In genomic region chr5:93717162-93717561, GRCh38 we compare ENCODE assay signal across 11 cellular contexts. TPM values are rescaled to one million over a fixed set of nuclear protein-coding genes. Genes with fewer than 3 reads are reported as not detected.
DNase-seq lines count a peak whose midpoint lies in the region; ATAC-seq, FAIRE-seq and TF ChIP-seq lines count a peak whose summit lies in the region.
"Had no signal": no experiment of that assay in that cellular context is flagged by ENCODE, and none has a peak within 500 bp of the region (broad histone marks: within the 10 kb centered on the region; RNA-seq: fewer than 3 reads in every experiment).

No MANE protein-coding gene starts in this region.

- H3K36me3 Mint-ChIP-seq in activated T-cell treated with anti-CD3 and anti-CD28 coated beads, Interleukin-2, amount 50 U/mL, for 72 hours (ENCODE audit: insufficient read depth in 2 of 2), result no peaks in the 10 kb centered on the region
- no peaks in the 10 kb centered on the region for H3K36me3 Mint-ChIP-seq in activated naive CD4-positive, alpha-beta T cell treated with anti-CD3 and anti-CD28 coated beads, Interleukin-2, amount 10 ng/mL, durations not matched to agents 7 days and 5 days

- H3K4me3 Mint-ChIP-seq in activated T-cell treated with anti-CD3 and anti-CD28 coated beads, Interleukin-2, amount 50 U/mL, for 72 hours, result no peak overlapping the region
- no peak overlapping the region for H3K4me3 Mint-ChIP-seq in activated naive CD4-positive, alpha-beta T cell treated with anti-CD3 and anti-CD28 coated beads, Interleukin-2, amount 10 ng/mL, durations not matched to agents 7 days and 5 days

- no peak overlapping the region for H3K27ac ChIP-seq in mesenchymal stem cell (ENCODE audit: low read length, poor library complexity, severe bottlenecking)
- H3K27ac ChIP-seq: adrenal gland, parathyroid adenoma had no signal

- H3K27ac Mint-ChIP-seq in activated T-cell treated with anti-CD3 and anti-CD28 coated beads, Interleukin-2, amount 50 U/mL, for 72 hours, result no peak overlapping the region
- H3K27ac Mint-ChIP-seq in activated naive CD4-positive, alpha-beta T cell treated with anti-CD3 and anti-CD28 coated beads, Interleukin-2, amount 10 ng/mL, durations not matched to agents 7 days and 5 days, result no peak overlapping the region

- no peak overlapping the region for H3K14ac ChIP-seq in mesenchymal stem cell (ENCODE audit: low read length in 2 of 2)

- ATAC-seq in HG02571 (IDR thresholded peaks at IDR 0.05; ENCODE audit: unreplicated experiment) (no peak), GM19324 (IDR thresholded peaks at IDR 0.05; ENCODE audit: low FRiP score, unreplicated experiment) (no peak)
- ATAC-seq in activated T-cell treated with anti-CD3 and anti-CD28 coated beads, Interleukin-2, amount 50 U/mL, for 72 hours (replicated peaks in 1 of 2), result no peak

- no peaks in the 10 kb centered on the region for H3K79me1 ChIP-seq in mesenchymal stem cell (replicated peaks; ENCODE audit: low read length, poor library complexity, severe bottlenecking)

- H3K23ac ChIP-seq in mesenchymal stem cell (ENCODE audit: low read length in 2 of 2), result no peak overlapping the region

- WGBS in mesenchymal stem cell, result 90% methylated on average over 3 of the region's 4 CpGs

- no peak for TF ChIP-seq CTCF in bronchial epithelial cell (IDR thresholded peaks at IDR 0.05; ENCODE audit: insufficient read depth, low read length, severe bottlenecking)

- CTCF ChIA-PET in activated naive CD4-positive, alpha-beta T cell treated with anti-CD3 and anti-CD28 coated beads, Interleukin-2, amount 10 ng/mL, durations not matched to agents 7 days and 5 days (lab: Charles Lee), result no interaction called here

- H3K4me2 ChIP-seq in mesenchymal stem cell (ENCODE audit: low read length, poor library complexity, severe bottlenecking), result no peak overlapping the region

- peaks cover 8% of the 10 kb centered on the region for H3K4me1 Mint-ChIP-seq in activated T-cell treated with anti-CD3 and anti-CD28 coated beads, Interleukin-2, amount 50 U/mL, for 72 hours (ENCODE audit: low read depth)
- H3K4me1 Mint-ChIP-seq in activated naive CD4-positive, alpha-beta T cell treated with anti-CD3 and anti-CD28 coated beads, Interleukin-2, amount 10 ng/mL, durations not matched to agents 7 days and 5 days, result peaks cover 8% of the 10 kb centered on the region

- H3K27me3 ChIP-seq in bronchial epithelial cell (ENCODE audit: control insufficient read depth, insufficient read depth, low read length), result no peaks in the 10 kb centered on the region
- H3K27me3 ChIP-seq in mesenchymal stem cell (ENCODE audit: control insufficient read depth in 1 of 2, insufficient read depth in 1 of 2, low read length in 2 of 2), result no peaks in the 10 kb centered on the region
- H3K27me3 ChIP-seq: adrenal gland had no signal

- no peak overlapping the region for H3K4ac ChIP-seq in mesenchymal stem cell (ENCODE audit: low read depth in 1 of 2, low read length in 2 of 2)

- H3K27me3 Mint-ChIP-seq in activated T-cell treated with anti-CD3 and anti-CD28 coated beads, Interleukin-2, amount 50 U/mL, for 72 hours (ENCODE audit: low read depth), result no peaks in the 10 kb centered on the region
- no peaks in the 10 kb centered on the region for H3K27me3 Mint-ChIP-seq in activated naive CD4-positive, alpha-beta T cell treated with anti-CD3 and anti-CD28 coated beads, Interleukin-2, amount 10 ng/mL, durations not matched to agents 7 days and 5 days

- no peak for FAIRE-seq in bronchial epithelial cell (lab: Jason Lieb, UNC)

- no peak overlapping the region for H4K91ac ChIP-seq in mesenchymal stem cell (ENCODE audit: low read length)

- no peak overlapping the region for H2AK5ac ChIP-seq in mesenchymal stem cell (ENCODE audit: low read length, severe bottlenecking)

- H2BK120ac ChIP-seq in mesenchymal stem cell (ENCODE audit: low read depth, low read length), result no peak overlapping the region

- DNase-seq in EH (ENCODE audit: low read depth), result peak; percentile 27
- DNase-seq in NCI-H2227 (lab: John Stamatoyannopoulos, UW; ENCODE audit: unreplicated experiment), result peak; percentile 26
- peak; percentile 10 for DNase-seq in bronchial epithelial cell (ENCODE audit: low read depth)
- DNase-seq in mesenchymal stem cell, result peak; percentile 19
- no peak for DNase-seq in activated T-cell treated with anti-CD3 and anti-CD28 coated beads, Interleukin-2, amount 50 U/mL, for 72 hours
- no peak for DNase-seq in activated naive CD4-positive, alpha-beta T cell treated with anti-CD3 and anti-CD28 coated beads, Interleukin-2, amount 10 ng/mL, durations not matched to agents 7 days and 5 days
- DNase-seq: NCI-H1092 treated with DMSO at 0.1 percent for 48 hours had no signal

- H2BK15ac ChIP-seq in mesenchymal stem cell (ENCODE audit: low read depth, poor library complexity, severe bottlenecking), result no peak overlapping the region

- no peaks in the 10 kb centered on the region for H3K36me3 ChIP-seq in bronchial epithelial cell (ENCODE audit: control insufficient read depth, insufficient read depth, low read length)
- no peaks in the 10 kb centered on the region for H3K36me3 ChIP-seq in mesenchymal stem cell (ENCODE audit: control insufficient read depth in 1 of 2, insufficient read depth in 2 of 2, low read depth in 1 of 2, low read length in 2 of 2)
- H3K36me3 ChIP-seq: adrenal gland had no signal

- H3K4me3 ChIP-seq in bronchial epithelial cell (ENCODE audit: low read depth, low read length) (no peak overlapping the region), mesenchymal stem cell (ENCODE audit: insufficient read depth in 1 of 2, low read depth in 1 of 2, low read length in 2 of 2) (no peak overlapping the region)
- H3K4me3 ChIP-seq: adrenal gland had no signal

- no peak overlapping the region for H2BK12ac ChIP-seq in mesenchymal stem cell (ENCODE audit: low read length in 2 of 2)

- no peak overlapping the region for H4K8ac ChIP-seq in mesenchymal stem cell (ENCODE audit: low read length)

- H3K4me1 ChIP-seq in mesenchymal stem cell (ENCODE audit: control insufficient read depth, insufficient read depth, low read depth, low read length), result peaks cover 2% of the 10 kb centered on the region
- H3K4me1 ChIP-seq: adrenal gland, parathyroid adenoma had no signal

- H3K9me3 Mint-ChIP-seq in activated T-cell treated with anti-CD3 and anti-CD28 coated beads, Interleukin-2, amount 50 U/mL, for 72 hours, result peaks cover 0 to 2% of the 10 kb centered on the region in 2 donors
- no peaks in the 10 kb centered on the region for H3K9me3 Mint-ChIP-seq in activated naive CD4-positive, alpha-beta T cell treated with anti-CD3 and anti-CD28 coated beads, Interleukin-2, amount 10 ng/mL, durations not matched to agents 7 days and 5 days

- no peak overlapping the region for H2BK5ac ChIP-seq in mesenchymal stem cell (ENCODE audit: low read depth, low read length, poor library complexity, severe bottlenecking)

- H3K9ac ChIP-seq in mesenchymal stem cell (ENCODE audit: low read length), result no peak overlapping the region
- H3K9ac ChIP-seq: parathyroid adenoma had no signal

- no peaks in the 10 kb centered on the region for H3K9me3 ChIP-seq in mesenchymal stem cell (ENCODE audit: control insufficient read depth, low read length)
- H3K9me3 ChIP-seq: adrenal gland had no signal

- no peak overlapping the region for H2AFZ ChIP-seq in mesenchymal stem cell (ENCODE audit: low read depth, low read length)
- H2AFZ ChIP-seq: parathyroid adenoma had no signal

- no peak overlapping the region for H3K18ac ChIP-seq in mesenchymal stem cell (ENCODE audit: low read depth in 1 of 2, low read length in 2 of 2)

RNA-seq across cellular contexts. Expression of gene POU5F2, which starts 24.2 kb away (rescaled TPM):
- total RNA-seq in bronchial epithelial cell, result 0.53 and 0.64 TPM in 2 replicates
- polyA plus RNA-seq in mesenchymal stem cell (2013, experiment 1 of 2), result not detected
- under 0.01 TPM for polyA plus RNA-seq in mesenchymal stem cell (2013, experiment 2 of 2)
- total RNA-seq in activated T-cell treated with anti-CD3 and anti-CD28 coated beads, Interleukin-2, amount 50 U/mL, for 72 hours, result under 1 TPM; 0.89 to 0.93 TPM

Comparison
In these comparisons a context has a peak if more than half of its experiments do, and no peak if none do; other contexts are left out.
1. DNase-seq: peak in EH (single experiment), NCI-H2227 (single experiment), bronchial epithelial cell (single experiment) and mesenchymal stem cell (single experiment); none in activated T-cell treated with anti-CD3 and anti-CD28 coated beads, Interleukin-2, amount 50 U/mL, for 72 hours (0 of 2) and activated naive CD4-positive, alpha-beta T cell treated with anti-CD3 and anti-CD28 coated beads, Interleukin-2, amount 10 ng/mL, durations not matched to agents 7 days and 5 days (single experiment).